In genomic region chr3:18556001-18556408, GRCh38 we compare ENCODE assay signal across 10 cellular contexts.
A peak's percentile ranks its signal among the peaks of the same experiment; 100 is the strongest.
DNase-seq lines count a peak whose midpoint lies in the region; ATAC-seq and FAIRE-seq lines count a peak whose summit lies in the region.
"Had no signal": no experiment of that assay in that cellular context is flagged by ENCODE, and none has a peak within 500 bp of the region (broad histone marks: within the 10 kb centered on the region; RNA-seq: fewer than 3 reads in every experiment).

No MANE protein-coding gene starts in this region.

- ATAC-seq in HG03442 (IDR thresholded peaks at IDR 0.05; ENCODE audit: unreplicated experiment) = peak; percentile 22

- FAIRE-seq in urothelium cell line (lab: Jason Lieb, UNC) = no peak
- FAIRE-seq: HTR-8/SVneo had no signal

- peak; percentile 60 for DNase-seq in stimulated activated CD4-positive, alpha-beta T cell treated with anti-CD3 and anti-CD28 coated beads, Interleukin-15, amount 100 ng/mL, for 24 hours
- no peak for DNase-seq in stimulated activated CD4-positive, alpha-beta T cell treated with anti-CD3 and anti-CD28 coated beads, Interleukin-12 subunit alpha, Interleukin-12 subunit beta, amount 100 ng/mL, for 4 hours
- peak; percentile 5 for DNase-seq in activated T-helper 9 cell treated with anti-CD3 and anti-CD28 coated beads, Interleukin-2, amount 50 U/mL, for 16 hours (ENCODE audit: low read depth)
- peak; percentile 9 for DNase-seq in urothelium cell line (ENCODE audit: low spot score)
- no peak for DNase-seq in GM19240 (ENCODE audit: insufficient read length, low spot score)
- DNase-seq in NCI-H226 = no peak
- no peak for DNase-seq in retina
- DNase-seq: activated gamma-delta T cell had no signal

Comparison
In these comparisons a context has a peak if more than half of its experiments do, and no peak if none do; other contexts are left out.
1. DNase-seq: peak in stimulated activated CD4-positive, alpha-beta T cell treated with anti-CD3 and anti-CD28 coated beads, Interleukin-15, amount 100 ng/mL, for 24 hours (single experiment), activated T-helper 9 cell treated with anti-CD3 and anti-CD28 coated beads, Interleukin-2, amount 50 U/mL, for 16 hours (single experiment) and urothelium cell line (single experiment); none in stimulated activated CD4-positive, alpha-beta T cell treated with anti-CD3 and anti-CD28 coated beads, Interleukin-12 subunit alpha, Interleukin-12 subunit beta, amount 100 ng/mL, for 4 hours (single experiment), GM19240 (single experiment), NCI-H226 (single experiment) and retina (single experiment).